In the genomic region with DNA sequence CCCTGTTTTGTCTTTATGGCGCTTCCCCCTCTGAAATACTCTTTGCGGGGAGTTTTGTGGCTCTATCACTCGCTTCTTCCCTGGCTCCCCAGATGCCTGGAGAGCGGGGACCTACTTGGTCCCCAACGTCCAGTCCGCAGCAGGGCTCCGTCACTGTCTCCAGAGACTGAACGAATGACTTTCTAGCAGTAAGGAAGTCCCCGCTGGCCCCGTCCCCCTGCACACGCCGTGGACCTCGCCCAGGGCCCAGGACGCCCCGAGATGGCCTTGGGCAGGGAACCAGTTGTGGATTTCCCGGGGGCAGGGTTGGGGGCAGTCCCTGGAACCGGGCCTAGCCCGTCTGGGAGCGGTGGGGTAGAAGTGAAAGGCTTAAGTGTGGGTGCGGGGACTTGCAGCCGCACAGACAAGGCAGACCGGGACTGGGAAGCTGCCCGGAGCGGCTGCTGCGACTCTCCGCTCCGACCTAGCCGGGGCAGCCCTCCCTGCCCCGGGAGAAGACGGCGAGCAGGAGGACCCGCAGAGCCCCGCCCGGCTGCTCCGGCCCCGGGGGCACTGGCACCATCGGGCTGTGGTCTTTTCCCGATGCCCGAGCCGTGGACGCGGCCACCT, we compare ENCODE assay signal across 8 cellular contexts. TPM values are rescaled to one million over a fixed set of nuclear protein-coding genes. Genes with fewer than 3 reads are reported as not detected.
A peak's percentile ranks its signal among the peaks of the same experiment; 100 is the strongest.
DNase-seq lines count a peak whose midpoint lies in the region; ATAC-seq and TF ChIP-seq lines count a peak whose summit lies in the region.

No MANE protein-coding gene starts in this region.

- no peaks in the 10 kb centered on the region for H3F3A ChIP-seq in neural cell (ENCODE audit: insufficient read depth, low read length, poor library complexity, severe bottlenecking)

- H3K4me2 ChIP-seq in neural cell (ENCODE audit: low read length): peak overlapping the region; percentile 41

- DNase-seq in NCI-H2081 (lab: John Stamatoyannopoulos, UW) (peak; percentile 36 to 65), NCI-H2081 treated with DMSO at 0.1 percent for 48 hours (lab: John Stamatoyannopoulos, UW) (no peak), NCI-H146 treated with DMSO at 0.1 percent for 48 hours (lab: John Stamatoyannopoulos, UW; ENCODE audit: unreplicated experiment) (peak; percentile 30), activated T-helper 1 cell treated with Interleukin-2 at 50 U/mL for 16 hours (ENCODE audit: low read depth) (peak; percentile 3), fibroblast of pulmonary artery (ENCODE audit: low read depth) (peak; percentile 34), islet precursor cell (no peak)

- H3K9ac ChIP-seq in neural cell (ENCODE audit: low read length): peak overlapping the region; percentile 75

- H3K9me2 ChIP-seq in neural cell (ENCODE audit: insufficient read depth, low read length): no peaks in the 10 kb centered on the region

- H3K27ac ChIP-seq in neural cell (ENCODE audit: low read length): peak overlapping the region; percentile 55

- H3K36me3 ChIP-seq in neural cell (ENCODE audit: insufficient read depth, low read length): no peaks in the 10 kb centered on the region

- TF ChIP-seq EP300 in neural cell (conservative IDR thresholded peaks at IDR 0.05; ENCODE audit: poor library complexity, severe bottlenecking): no peak

- no peak for TF ChIP-seq CTCF in fibroblast of pulmonary artery (IDR thresholded peaks at IDR 0.05; ENCODE audit: low read length, missing control alignments)
- TF ChIP-seq CTCF in neural cell (IDR thresholded peaks at IDR 0.05; ENCODE audit: poor library complexity, severe bottlenecking): no peak

- TF ChIP-seq RAD21 in neural cell (conservative IDR thresholded peaks at IDR 0.05): no peak

- peak; percentile 31 for ATAC-seq in HG02610 (IDR thresholded peaks at IDR 0.05; ENCODE audit: unreplicated experiment)

- H3K79me2 ChIP-seq in neural cell (replicated peaks; ENCODE audit: insufficient read depth, low read length): peaks cover 35% of the 10 kb centered on the region

- H3K4me3 ChIP-seq in fibroblast of pulmonary artery (replicated peaks; ENCODE audit: low read depth, low read length) (peak overlapping the region; percentile 67), neural cell (ENCODE audit: low read length) (peak overlapping the region; percentile 90)

- H3K9me3 ChIP-seq in neural cell (ENCODE audit: low read length): no peaks in the 10 kb centered on the region

- no peaks in the 10 kb centered on the region for H3K27me3 ChIP-seq in neural cell (ENCODE audit: insufficient read depth, low read depth, low read length)

- H4K20me1 ChIP-seq in neural cell (ENCODE audit: insufficient read depth): no peaks in the 10 kb centered on the region

- peak overlapping the region; percentile 10 for H2AFZ ChIP-seq in neural cell (ENCODE audit: low read depth, low read length)

TF ChIP-seq in neural cell, 6 proteins besides CTCF, POLR2A, EP300 and RAD21:
- TF ChIP-seq EZH2 (IDR thresholded peaks at IDR 0.05; ENCODE audit: borderline replicate concordance, insufficient read depth, low read length, poor library complexity, severe bottlenecking) (no peak), TAF1 (IDR thresholded peaks at IDR 0.05; ENCODE audit: low read depth) (no peak), POLR2AphosphoS5 (IDR thresholded peaks at IDR 0.05) (no peak)
- TF ChIP-seq, protein P1, sequence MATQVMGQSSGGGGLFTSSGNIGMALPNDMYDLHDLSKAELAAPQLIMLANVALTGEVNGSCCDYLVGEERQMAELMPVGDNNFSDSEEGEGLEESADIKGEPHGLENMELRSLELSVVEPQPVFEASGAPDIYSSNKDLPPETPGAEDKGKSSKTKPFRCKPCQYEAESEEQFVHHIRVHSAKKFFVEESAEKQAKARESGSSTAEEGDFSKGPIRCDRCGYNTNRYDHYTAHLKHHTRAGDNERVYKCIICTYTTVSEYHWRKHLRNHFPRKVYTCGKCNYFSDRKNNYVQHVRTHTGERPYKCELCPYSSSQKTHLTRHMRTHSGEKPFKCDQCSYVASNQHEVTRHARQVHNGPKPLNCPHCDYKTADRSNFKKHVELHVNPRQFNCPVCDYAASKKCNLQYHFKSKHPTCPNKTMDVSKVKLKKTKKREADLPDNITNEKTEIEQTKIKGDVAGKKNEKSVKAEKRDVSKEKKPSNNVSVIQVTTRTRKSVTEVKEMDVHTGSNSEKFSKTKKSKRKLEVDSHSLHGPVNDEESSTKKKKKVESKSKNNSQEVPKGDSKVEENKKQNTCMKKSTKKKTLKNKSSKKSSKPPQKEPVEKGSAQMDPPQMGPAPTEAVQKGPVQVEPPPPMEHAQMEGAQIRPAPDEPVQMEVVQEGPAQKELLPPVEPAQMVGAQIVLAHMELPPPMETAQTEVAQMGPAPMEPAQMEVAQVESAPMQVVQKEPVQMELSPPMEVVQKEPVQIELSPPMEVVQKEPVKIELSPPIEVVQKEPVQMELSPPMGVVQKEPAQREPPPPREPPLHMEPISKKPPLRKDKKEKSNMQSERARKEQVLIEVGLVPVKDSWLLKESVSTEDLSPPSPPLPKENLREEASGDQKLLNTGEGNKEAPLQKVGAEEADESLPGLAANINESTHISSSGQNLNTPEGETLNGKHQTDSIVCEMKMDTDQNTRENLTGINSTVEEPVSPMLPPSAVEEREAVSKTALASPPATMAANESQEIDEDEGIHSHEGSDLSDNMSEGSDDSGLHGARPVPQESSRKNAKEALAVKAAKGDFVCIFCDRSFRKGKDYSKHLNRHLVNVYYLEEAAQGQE (IDR thresholded peaks at IDR 0.05; ENCODE audit: borderline replicate concordance): peak; percentile 7

RNA-seq across cellular contexts. Expression of a gene that starts 0.8 kb away (rescaled TPM):
- 71.1 and 99.5 TPM in 2 replicates for polyA plus RNA-seq in neural cell
- 129 and 157 TPM in 2 replicates for polyA minus RNA-seq in neural cell

Comparison
In these comparisons a context has a peak if more than half of its experiments do, and no peak if none do; other contexts are left out.
1. DNase-seq: peak in NCI-H2081 (2 of 2), NCI-H146 treated with DMSO at 0.1 percent for 48 hours (single experiment), activated T-helper 1 cell treated with Interleukin-2 at 50 U/mL for 16 hours (single experiment) and fibroblast of pulmonary artery (single experiment); none in NCI-H2081 treated with DMSO at 0.1 percent for 48 hours (single experiment) and islet precursor cell (single experiment).